1 cellular context compared by ENCODE assay signal in the genomic region with DNA sequence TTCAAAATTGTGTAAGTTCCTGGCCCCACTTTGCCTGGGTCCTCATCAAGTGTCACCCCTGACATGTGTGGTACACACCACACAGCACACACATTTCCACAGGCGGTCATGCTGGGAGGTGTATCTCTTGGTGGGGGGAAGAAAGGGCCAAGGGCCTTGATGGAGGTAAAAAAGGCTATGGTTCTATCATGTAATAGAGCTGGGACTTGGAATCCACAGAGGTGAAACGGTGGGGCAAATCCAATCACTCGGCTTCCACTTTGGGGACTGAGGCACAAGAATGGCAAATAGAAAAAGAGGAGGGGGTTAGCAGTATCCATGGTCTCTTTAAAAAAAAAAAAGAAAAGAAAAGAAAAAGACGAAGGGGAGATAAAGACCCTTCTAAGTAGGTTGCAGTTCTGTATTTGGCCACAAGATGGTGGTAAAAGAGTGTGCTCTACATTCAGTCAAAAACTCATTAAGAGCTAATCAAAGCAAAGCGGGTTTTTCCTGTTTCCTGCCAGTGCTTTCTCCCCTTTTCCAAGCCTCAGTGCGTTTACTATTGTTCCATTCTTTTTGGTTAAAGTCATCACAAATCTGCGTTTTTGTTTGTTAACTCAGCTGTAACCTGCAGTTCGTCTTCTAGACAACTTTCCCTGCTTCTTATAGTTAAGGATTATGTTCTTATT.
TF ChIP-seq lines count a peak whose summit lies in the region.

No MANE protein-coding gene starts in this region.

TF ChIP-seq in WTC11, 78 proteins besides CTCF, POLR2A, EP300 and RAD21 (continued from another document):
- TF ChIP-seq, protein P1, sequence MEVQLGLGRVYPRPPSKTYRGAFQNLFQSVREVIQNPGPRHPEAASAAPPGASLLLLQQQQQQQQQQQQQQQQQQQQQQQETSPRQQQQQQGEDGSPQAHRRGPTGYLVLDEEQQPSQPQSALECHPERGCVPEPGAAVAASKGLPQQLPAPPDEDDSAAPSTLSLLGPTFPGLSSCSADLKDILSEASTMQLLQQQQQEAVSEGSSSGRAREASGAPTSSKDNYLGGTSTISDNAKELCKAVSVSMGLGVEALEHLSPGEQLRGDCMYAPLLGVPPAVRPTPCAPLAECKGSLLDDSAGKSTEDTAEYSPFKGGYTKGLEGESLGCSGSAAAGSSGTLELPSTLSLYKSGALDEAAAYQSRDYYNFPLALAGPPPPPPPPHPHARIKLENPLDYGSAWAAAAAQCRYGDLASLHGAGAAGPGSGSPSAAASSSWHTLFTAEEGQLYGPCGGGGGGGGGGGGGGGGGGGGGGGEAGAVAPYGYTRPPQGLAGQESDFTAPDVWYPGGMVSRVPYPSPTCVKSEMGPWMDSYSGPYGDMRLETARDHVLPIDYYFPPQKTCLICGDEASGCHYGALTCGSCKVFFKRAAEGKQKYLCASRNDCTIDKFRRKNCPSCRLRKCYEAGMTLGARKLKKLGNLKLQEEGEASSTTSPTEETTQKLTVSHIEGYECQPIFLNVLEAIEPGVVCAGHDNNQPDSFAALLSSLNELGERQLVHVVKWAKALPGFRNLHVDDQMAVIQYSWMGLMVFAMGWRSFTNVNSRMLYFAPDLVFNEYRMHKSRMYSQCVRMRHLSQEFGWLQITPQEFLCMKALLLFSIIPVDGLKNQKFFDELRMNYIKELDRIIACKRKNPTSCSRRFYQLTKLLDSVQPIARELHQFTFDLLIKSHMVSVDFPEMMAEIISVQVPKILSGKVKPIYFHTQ (CRISPR knock-in tag; IDR thresholded peaks at IDR 0.05) = no peak
- no peak for TF ChIP-seq RELA (CRISPR knock-in tag; IDR thresholded peaks at IDR 0.05; ENCODE audit: borderline replicate concordance)
- TF ChIP-seq, protein P2, sequence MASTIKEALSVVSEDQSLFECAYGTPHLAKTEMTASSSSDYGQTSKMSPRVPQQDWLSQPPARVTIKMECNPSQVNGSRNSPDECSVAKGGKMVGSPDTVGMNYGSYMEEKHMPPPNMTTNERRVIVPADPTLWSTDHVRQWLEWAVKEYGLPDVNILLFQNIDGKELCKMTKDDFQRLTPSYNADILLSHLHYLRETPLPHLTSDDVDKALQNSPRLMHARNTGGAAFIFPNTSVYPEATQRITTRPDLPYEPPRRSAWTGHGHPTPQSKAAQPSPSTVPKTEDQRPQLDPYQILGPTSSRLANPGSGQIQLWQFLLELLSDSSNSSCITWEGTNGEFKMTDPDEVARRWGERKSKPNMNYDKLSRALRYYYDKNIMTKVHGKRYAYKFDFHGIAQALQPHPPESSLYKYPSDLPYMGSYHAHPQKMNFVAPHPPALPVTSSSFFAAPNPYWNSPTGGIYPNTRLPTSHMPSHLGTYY (CRISPR knock-in tag; IDR thresholded peaks at IDR 0.05) = no peak
- TF ChIP-seq SP1 (CRISPR knock-in tag; conservative IDR thresholded peaks at IDR 0.05) = no peak
- TF ChIP-seq ETV6 (CRISPR knock-in tag; IDR thresholded peaks at IDR 0.05) = no peak
- no peak for TF ChIP-seq ATF6 (CRISPR knock-in tag; IDR thresholded peaks at IDR 0.05)
- TF ChIP-seq PRRX2 (CRISPR knock-in tag; IDR thresholded peaks at IDR 0.05) = no peak
- TF ChIP-seq IRF2 (CRISPR knock-in tag; IDR thresholded peaks at IDR 0.05; ENCODE audit: borderline replicate concordance, low read depth) = no peak
- no peak for TF ChIP-seq GABPB1 (CRISPR knock-in tag; IDR thresholded peaks at IDR 0.05)
- no peak for TF ChIP-seq NFATC4 (CRISPR knock-in tag; IDR thresholded peaks at IDR 0.05)
- no peak for TF ChIP-seq OVOL2 (CRISPR knock-in tag; IDR thresholded peaks at IDR 0.05; ENCODE audit: borderline replicate concordance)
